ENCODE assay signal across 1 cellular context in the genomic region with DNA sequence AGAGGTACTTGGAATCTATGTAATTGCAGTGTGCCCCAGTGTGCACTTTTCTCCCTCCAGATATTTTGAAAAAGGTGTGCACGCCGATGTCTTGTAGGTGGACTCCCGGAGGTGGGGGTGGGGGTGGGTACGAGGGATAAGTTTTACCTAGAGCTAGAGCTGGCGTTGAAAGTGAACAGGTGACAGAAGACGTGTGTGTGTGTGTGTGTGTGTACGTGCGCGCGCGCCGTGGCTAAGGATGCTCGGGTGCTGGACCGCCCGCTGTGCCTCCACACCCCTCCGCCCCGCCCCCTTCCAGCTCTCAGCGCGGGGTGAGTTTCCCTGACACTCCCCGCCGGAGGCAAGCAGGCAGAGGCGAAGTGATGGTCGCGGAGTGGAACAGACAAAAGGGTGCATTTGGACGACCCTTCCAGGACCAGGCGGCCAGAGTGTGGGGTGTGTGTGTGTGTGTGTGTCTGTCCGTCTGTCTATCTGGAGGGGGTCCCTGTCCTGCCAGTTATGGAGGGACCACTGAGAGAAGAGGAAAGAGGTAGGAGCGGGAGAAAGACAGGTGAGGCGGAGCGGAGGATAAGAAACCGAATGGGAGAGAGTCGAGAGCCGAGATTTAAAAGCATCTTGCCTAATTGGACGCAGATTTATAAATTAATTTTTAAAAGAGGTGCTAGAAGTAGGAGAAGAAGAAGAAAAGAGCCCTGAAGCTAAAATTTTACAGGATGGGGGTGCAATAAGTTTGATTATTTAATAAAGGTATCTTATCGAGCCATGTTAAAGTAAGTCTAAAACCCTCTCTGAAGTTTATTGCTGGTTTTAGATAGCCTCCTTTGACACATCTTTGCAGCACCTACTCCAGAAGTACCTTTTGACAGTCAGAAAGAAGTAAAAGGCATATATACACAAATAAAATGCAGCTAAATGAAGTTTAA.
TF ChIP-seq lines count a peak whose summit lies in the region.

No MANE protein-coding gene starts in this region.

TF ChIP-seq in HEK293, 187 proteins besides CTCF, POLR2A, EP300 and RAD21 (continued from another document):
- TF ChIP-seq, protein P1, sequence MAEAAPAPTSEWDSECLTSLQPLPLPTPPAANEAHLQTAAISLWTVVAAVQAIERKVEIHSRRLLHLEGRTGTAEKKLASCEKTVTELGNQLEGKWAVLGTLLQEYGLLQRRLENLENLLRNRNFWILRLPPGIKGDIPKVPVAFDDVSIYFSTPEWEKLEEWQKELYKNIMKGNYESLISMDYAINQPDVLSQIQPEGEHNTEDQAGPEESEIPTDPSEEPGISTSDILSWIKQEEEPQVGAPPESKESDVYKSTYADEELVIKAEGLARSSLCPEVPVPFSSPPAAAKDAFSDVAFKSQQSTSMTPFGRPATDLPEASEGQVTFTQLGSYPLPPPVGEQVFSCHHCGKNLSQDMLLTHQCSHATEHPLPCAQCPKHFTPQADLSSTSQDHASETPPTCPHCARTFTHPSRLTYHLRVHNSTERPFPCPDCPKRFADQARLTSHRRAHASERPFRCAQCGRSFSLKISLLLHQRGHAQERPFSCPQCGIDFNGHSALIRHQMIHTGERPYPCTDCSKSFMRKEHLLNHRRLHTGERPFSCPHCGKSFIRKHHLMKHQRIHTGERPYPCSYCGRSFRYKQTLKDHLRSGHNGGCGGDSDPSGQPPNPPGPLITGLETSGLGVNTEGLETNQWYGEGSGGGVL (tag by site-specific recombination; IDR thresholded peaks at IDR 0.05) = peak; percentile 47
- TF ChIP-seq KLF1 (tag by site-specific recombination; IDR thresholded peaks at IDR 0.05) = peak; percentile 68
- TF ChIP-seq GLI4 (tag by site-specific recombination; IDR thresholded peaks at IDR 0.05) = no peak
